In genomic region chr7:116273918-116274301, GRCh38 we compare ENCODE assay signal across 2 cellular contexts.
TF ChIP-seq lines count a peak whose summit lies in the region.

No MANE protein-coding gene starts in this region.

TF ChIP-seq in A549, 52 proteins besides CTCF, POLR2A, EP300 and RAD21 (continued from another document):
- TF ChIP-seq HMGXB4 (CRISPR knock-in tag; IDR thresholded peaks at IDR 0.05; ENCODE audit: borderline replicate concordance), result no peak
- no peak for TF ChIP-seq ESRRA (IDR thresholded peaks at IDR 0.05; ENCODE audit: borderline replicate concordance, low read length)
- TF ChIP-seq FOSL2 (IDR thresholded peaks at IDR 0.05), result no peak
- TF ChIP-seq FOSL2 (CRISPR knock-in tag; IDR thresholded peaks at IDR 0.05), result peak; percentile 21; the same call in 1 of the 2 replicates
- TF ChIP-seq HOXB5 (CRISPR knock-in tag; IDR thresholded peaks at IDR 0.05), result 0 out of 2 replicates have a peak, but pooled peaks have one; percentile 54
- TF ChIP-seq ZSCAN20 (CRISPR knock-in tag; IDR thresholded peaks at IDR 0.05), result no peak
- no peak for TF ChIP-seq REST (IDR thresholded peaks at IDR 0.05)
- TF ChIP-seq POLR2AphosphoS2 (conservative IDR thresholded peaks at IDR 0.05; ENCODE audit: low read length), result no peak
- TF ChIP-seq, protein P1, sequence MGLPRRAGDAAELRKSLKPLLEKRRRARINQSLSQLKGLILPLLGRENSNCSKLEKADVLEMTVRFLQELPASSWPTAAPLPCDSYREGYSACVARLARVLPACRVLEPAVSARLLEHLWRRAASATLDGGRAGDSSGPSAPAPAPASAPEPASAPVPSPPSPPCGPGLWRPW (IDR thresholded peaks at IDR 0.05), result no peak
- 0 out of 2 replicates have a peak, but pooled peaks have one; percentile 22 for TF ChIP-seq FOSB (CRISPR knock-in tag; IDR thresholded peaks at IDR 0.05)
- TF ChIP-seq HOXA7 (CRISPR knock-in tag; IDR thresholded peaks at IDR 0.05), result no peak
- TF ChIP-seq RFX5 (IDR thresholded peaks at IDR 0.05), result no peak
- no peak for TF ChIP-seq EHMT2 (IDR thresholded peaks at IDR 0.05; ENCODE audit: low read depth)
- peak in 1 of 2 experiments; percentile 62; a peak in 2 of 4 replicates for TF ChIP-seq CEBPB (IDR thresholded peaks at IDR 0.05)
- TF ChIP-seq MAZ (IDR thresholded peaks at IDR 0.05; ENCODE audit: borderline replicate concordance, low read depth, low read length), result no peak
- TF ChIP-seq SREBF2 (IDR thresholded peaks at IDR 0.05), result no peak
- TF ChIP-seq, protein P2, sequence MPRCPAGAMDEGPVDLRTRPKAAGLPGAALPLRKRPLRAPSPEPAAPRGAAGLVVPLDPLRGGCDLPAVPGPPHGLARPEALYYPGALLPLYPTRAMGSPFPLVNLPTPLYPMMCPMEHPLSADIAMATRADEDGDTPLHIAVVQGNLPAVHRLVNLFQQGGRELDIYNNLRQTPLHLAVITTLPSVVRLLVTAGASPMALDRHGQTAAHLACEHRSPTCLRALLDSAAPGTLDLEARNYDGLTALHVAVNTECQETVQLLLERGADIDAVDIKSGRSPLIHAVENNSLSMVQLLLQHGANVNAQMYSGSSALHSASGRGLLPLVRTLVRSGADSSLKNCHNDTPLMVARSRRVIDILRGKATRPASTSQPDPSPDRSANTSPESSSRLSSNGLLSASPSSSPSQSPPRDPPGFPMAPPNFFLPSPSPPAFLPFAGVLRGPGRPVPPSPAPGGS (IDR thresholded peaks at IDR 0.05), result 0 out of 3 replicates have a peak, but pooled peaks have one; percentile 7
- TF ChIP-seq RCOR1 (IDR thresholded peaks at IDR 0.05; ENCODE audit: low read depth, low read length), result no peak
- no peak for TF ChIP-seq ELK1 (IDR thresholded peaks at IDR 0.05; ENCODE audit: low read depth, low read length)
- TF ChIP-seq, protein P3, sequence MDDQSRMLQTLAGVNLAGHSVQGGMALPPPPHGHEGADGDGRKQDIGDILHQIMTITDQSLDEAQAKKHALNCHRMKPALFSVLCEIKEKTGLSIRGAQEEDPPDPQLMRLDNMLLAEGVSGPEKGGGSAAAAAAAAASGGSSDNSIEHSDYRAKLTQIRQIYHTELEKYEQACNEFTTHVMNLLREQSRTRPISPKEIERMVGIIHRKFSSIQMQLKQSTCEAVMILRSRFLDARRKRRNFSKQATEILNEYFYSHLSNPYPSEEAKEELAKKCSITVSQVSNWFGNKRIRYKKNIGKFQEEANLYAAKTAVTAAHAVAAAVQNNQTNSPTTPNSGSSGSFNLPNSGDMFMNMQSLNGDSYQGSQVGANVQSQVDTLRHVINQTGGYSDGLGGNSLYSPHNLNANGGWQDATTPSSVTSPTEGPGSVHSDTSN (IDR thresholded peaks at IDR 0.05), result no peak
TF ChIP-seq in A549: peak in this region for 6.

TF ChIP-seq in endothelial cell of umbilical vein, 7 proteins besides CTCF, POLR2A, EP300 and RAD21 (continued from another document):
- TF ChIP-seq MAX (IDR thresholded peaks at IDR 0.05; ENCODE audit: insufficient read depth, insufficient read length), result no peak
